In genomic region chr10:91885362-91886079, GRCh38 we compare ENCODE assay signal across 1 cellular context.
TF ChIP-seq lines count a peak whose summit lies in the region.

No MANE protein-coding gene starts in this region.

TF ChIP-seq in H1, 55 proteins besides CTCF, POLR2A, EP300 and RAD21:
- no peak for TF ChIP-seq KDM4A (IDR thresholded peaks at IDR 0.05; ENCODE audit: low read depth, low read length, severe bottlenecking)
- no peak for TF ChIP-seq PHF8 (conservative IDR thresholded peaks at IDR 0.05; ENCODE audit: low read depth, low read length)
- no peak for TF ChIP-seq NANOG (IDR thresholded peaks at IDR 0.05; ENCODE audit: insufficient read depth, low read depth, low read length, poor library complexity, severe bottlenecking)
- no peak for TF ChIP-seq RXRA (IDR thresholded peaks at IDR 0.05; ENCODE audit: insufficient read depth, low read depth, low read length)
- no peak for TF ChIP-seq NRF1 (IDR thresholded peaks at IDR 0.05; ENCODE audit: low read depth, low read length)
- TF ChIP-seq TEAD4 (IDR thresholded peaks at IDR 0.05; ENCODE audit: low read depth, low read length), result no peak
- no peak for TF ChIP-seq HDAC2 (IDR thresholded peaks at IDR 0.05; ENCODE audit: borderline replicate concordance in 1 of 2, low read depth in 2 of 2, low read length in 2 of 2)
- no peak for TF ChIP-seq TCF12 (IDR thresholded peaks at IDR 0.05; ENCODE audit: low read depth, low read length)
- no peak for TF ChIP-seq SP2 (IDR thresholded peaks at IDR 0.05; ENCODE audit: low read length)
- TF ChIP-seq KDM5A (IDR thresholded peaks at IDR 0.05; ENCODE audit: low read length), result no peak
- TF ChIP-seq CEBPB (IDR thresholded peaks at IDR 0.05; ENCODE audit: low read depth, low read length), result no peak
- no peak for TF ChIP-seq USF2 (IDR thresholded peaks at IDR 0.05; ENCODE audit: low read length)
- no peak for TF ChIP-seq GABPA (IDR thresholded peaks at IDR 0.05; ENCODE audit: borderline replicate concordance, insufficient read depth, low read length)
- no peak for TF ChIP-seq KDM1A (IDR thresholded peaks at IDR 0.05; ENCODE audit: borderline replicate concordance, low read length)
